Comparison of ENCODE assay signal across 4 cellular contexts in the genomic region with DNA sequence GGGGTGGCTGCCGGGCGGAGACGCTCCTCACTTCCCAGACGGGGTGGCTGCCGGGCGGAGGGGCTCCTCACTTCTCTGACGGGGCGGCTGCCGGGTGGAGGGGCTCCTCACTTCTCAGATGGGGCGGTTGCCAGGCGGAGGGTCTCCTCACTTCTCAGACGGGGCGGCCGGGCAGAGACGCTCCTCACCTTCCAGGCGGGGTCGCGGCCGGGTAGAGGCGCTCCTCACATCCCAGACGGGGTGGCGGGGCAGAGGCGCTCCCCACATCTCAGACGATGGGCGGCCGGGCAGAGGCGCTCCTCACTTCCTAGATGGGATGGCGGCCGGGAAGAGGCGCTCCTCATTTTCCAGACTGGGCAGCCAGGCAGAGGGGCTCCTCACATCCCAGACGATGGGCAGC. TPM values are rescaled to one million over a fixed set of nuclear protein-coding genes. Genes with fewer than 3 reads are reported as not detected.
"Had no signal": no experiment of that assay in that cellular context is flagged by ENCODE, and none has a peak within 500 bp of the region (broad histone marks: within the 10 kb centered on the region; RNA-seq: fewer than 3 reads in every experiment).

No MANE protein-coding gene starts in this region.

RNA-seq across cellular contexts. Expression of gene GOLGA6L7, which starts 1.3 kb away (rescaled TPM):
- total RNA-seq: LHCN-M2, M059J, MCF 10A, NCI-H460 had no signal

RNA-seq across cellular contexts. Expression of gene APBA2, which starts 36.0 kb away (rescaled TPM):
- total RNA-seq: LHCN-M2, MCF 10A had no signal
